Comparison of ENCODE assay signal across 1 cellular context in genomic region chrX:79140731-79141130, GRCh38.
TF ChIP-seq lines count a peak whose summit lies in the region.

No MANE protein-coding gene starts in this region.

TF ChIP-seq in HEK293, 187 proteins besides CTCF, POLR2A, EP300 and RAD21 (continued from another document):
- no peak for TF ChIP-seq ZSCAN4 (tag by site-specific recombination; IDR thresholded peaks at IDR 0.05)
TF ChIP-seq in HEK293: peak in this region for 1.
